11 cellular contexts compared by ENCODE assay signal in the genomic region with DNA sequence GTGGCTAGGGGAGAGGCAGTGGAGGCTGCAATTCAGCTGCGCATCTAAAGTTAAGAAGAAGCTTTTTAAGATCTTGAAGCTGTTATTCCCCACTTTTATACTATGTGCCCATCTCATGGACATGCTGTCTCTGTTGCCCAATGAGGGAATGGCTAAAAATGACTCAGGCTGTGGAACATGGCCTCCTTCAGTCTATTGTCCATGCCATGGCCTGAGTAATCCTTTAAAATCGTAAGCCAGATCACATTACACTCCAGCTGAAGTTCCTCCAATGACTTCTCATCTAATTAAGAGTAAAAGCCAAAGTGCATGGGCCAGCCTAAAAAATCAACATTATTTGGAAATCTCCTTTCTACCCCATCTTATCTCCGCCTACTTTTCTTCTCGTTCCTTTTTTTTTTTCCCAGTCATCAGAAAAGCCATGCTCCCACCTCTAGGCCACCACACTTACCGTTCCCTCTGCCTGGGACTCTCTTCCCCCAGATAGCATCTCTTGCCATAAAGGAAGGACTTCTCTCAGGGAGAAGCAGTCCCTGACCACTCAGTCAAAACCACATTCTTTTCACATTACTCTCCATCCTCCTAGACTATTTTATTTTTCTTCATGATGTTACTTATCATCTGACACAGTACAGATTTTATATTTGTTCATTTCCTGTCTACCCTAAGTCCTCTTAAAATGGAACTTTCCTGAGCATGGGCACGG.
DNase-seq lines count a peak whose midpoint lies in the region; ATAC-seq and TF ChIP-seq lines count a peak whose summit lies in the region.
"Had no signal": no experiment of that assay in that cellular context is flagged by ENCODE, and none has a peak within 500 bp of the region (broad histone marks: within the 10 kb centered on the region; RNA-seq: fewer than 3 reads in every experiment).

No MANE protein-coding gene starts in this region.

- no peaks in the 10 kb centered on the region for H3K27me3 ChIP-seq in ascending aorta
- no peaks in the 10 kb centered on the region for H3K27me3 ChIP-seq in heart right ventricle
- no peaks in the 10 kb centered on the region for H3K27me3 ChIP-seq in tibial artery

- ATAC-seq in heart right ventricle (peak in 5 of 8 donors; percentile 33 to 95 (median 58)), GM19324 (IDR thresholded peaks at IDR 0.05; ENCODE audit: low FRiP score, unreplicated experiment) (no peak), HG02610 (IDR thresholded peaks at IDR 0.05; ENCODE audit: unreplicated experiment) (no peak)
- ATAC-seq: activated CD8-positive, alpha-beta memory T cell treated with anti-CD3 and anti-CD28 coated beads, Interleukin-2, amount 10 ng/mL, durations not matched to agents 7 days and 5 days had no signal

- H3K36me3 ChIP-seq in ascending aorta (no peaks in the 10 kb centered on the region), heart right ventricle (no peaks in the 10 kb centered on the region), tibial artery (no peaks in the 10 kb centered on the region)

- H3K4me3 ChIP-seq in ascending aorta = no peak overlapping the region
- H3K4me3 ChIP-seq in heart right ventricle = no peak overlapping the region
- H3K4me3 ChIP-seq in tibial artery = no peak overlapping the region

- no peak for TF ChIP-seq CTCF in ascending aorta (IDR thresholded peaks at IDR 0.05)
- TF ChIP-seq CTCF in heart right ventricle (IDR thresholded peaks at IDR 0.05) = no peak
- TF ChIP-seq CTCF in tibial artery (IDR thresholded peaks at IDR 0.05) = no peak

- DNase-seq in HCEC 1CT = peak; percentile 97
- peak in 1 of 2 donors; percentile 71 for DNase-seq in ascending aorta (ENCODE audit: low spot score in 2 of 2)
- DNase-seq in heart right ventricle = no peak
- peak in 1 of 2 donors; percentile 35 for DNase-seq in tibial artery
- DNase-seq in NCI-H526 (lab: John Stamatoyannopoulos, UW) = no peak
- DNase-seq: activated CD8-positive, alpha-beta memory T cell treated with anti-CD3 and anti-CD28 coated beads, Interleukin-2, amount 10 ng/mL, durations not matched to agents 7 days and 5 days; anterior cingulate cortex; hippocampal formation; NCI-H2227 treated with DMSO at 0.1 percent for 48 hours had no signal

- WGBS in heart right ventricle, 2 donors = 76 to 78% methylated on average over 6 of the region's 6 CpGs

- no peaks in the 10 kb centered on the region for H3K9me3 ChIP-seq in ascending aorta
- H3K9me3 ChIP-seq in heart right ventricle = no peaks in the 10 kb centered on the region
- no peaks in the 10 kb centered on the region for H3K9me3 ChIP-seq in tibial artery

- H3K27ac ChIP-seq in ascending aorta = peak overlapping the region; percentile 57 to 65
- peak overlapping the region in 2 of 10 donors; percentile 29 to 57 for H3K27ac ChIP-seq in heart right ventricle
- H3K27ac ChIP-seq in tibial artery = peak overlapping the region; percentile 60

- intact Hi-C loops in ascending aorta (cut with DNase I) = loop anchor here (2.0 to 5.0 kb wide), 2 partner anchors 33 to 45 kb away; no protein-coding TSS in a partner anchor
- intact Hi-C loops in heart right ventricle (cut with DNase I) = no loop called here
- intact Hi-C loops in tibial artery (cut with DNase I; ENCODE audit: low total_unique reads) = no loop called here

- H3K4me1 ChIP-seq in ascending aorta = peaks cover 0 to 16% of the 10 kb centered on the region in 2 donors
- no peaks in the 10 kb centered on the region for H3K4me1 ChIP-seq in heart right ventricle
- peaks cover 6 to 95% (median 16%) of the 10 kb centered on the region in 4 donors for H3K4me1 ChIP-seq in tibial artery

Comparison
In these comparisons a context has a peak if more than half of its experiments do, and no peak if none do; other contexts are left out.
1. ATAC-seq: peak in heart right ventricle (5 of 8); none in GM19324 (single experiment) and HG02610 (single experiment).